In the genomic region with DNA sequence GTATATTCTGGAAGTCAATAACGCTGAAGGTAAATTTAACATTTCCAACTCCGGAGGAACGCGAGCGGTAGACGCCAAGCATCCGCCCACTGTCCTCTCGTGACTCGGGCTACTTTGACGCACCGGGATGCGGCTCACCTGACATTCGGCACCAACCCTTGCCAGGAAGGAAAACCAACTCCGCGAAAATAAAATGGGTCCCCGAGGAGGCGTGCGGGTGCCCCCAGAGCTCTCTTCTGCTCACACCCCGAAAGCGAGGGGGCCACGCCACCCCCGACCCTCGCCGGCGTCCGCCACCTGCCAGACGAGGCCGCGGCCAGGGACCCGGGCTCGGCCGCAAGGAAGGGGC, we compare ENCODE assay signal across 8 cellular contexts. TPM values are rescaled to one million over a fixed set of nuclear protein-coding genes. Genes with fewer than 3 reads are reported as not detected.
DNase-seq lines count a peak whose midpoint lies in the region; ATAC-seq and TF ChIP-seq lines count a peak whose summit lies in the region.

No MANE protein-coding gene starts in this region.

- no peak overlapping the region for H4K5ac ChIP-seq in H9 (ENCODE audit: insufficient read length, low read depth, low read length)

- H3K79me2 ChIP-seq in H9 (ENCODE audit: insufficient read depth, low read length): no peaks in the 10 kb centered on the region

- H3K23ac ChIP-seq in H9 (ENCODE audit: insufficient read length, low read depth, low read length): no peak overlapping the region

- peak; percentile 18 to 48 for ATAC-seq in activated naive CD4-positive, alpha-beta T cell treated with anti-CD3 and anti-CD28 coated beads, Interleukin-2, amount 50 U/mL, for 72 hours
- ATAC-seq in left cardiac atrium: peak; percentile 25 to 29

- no peak overlapping the region for H2BK20ac ChIP-seq in H9 (ENCODE audit: low read depth, low read length, poor library complexity, severe bottlenecking)

- WGBS in H9 (ENCODE audit: extremely low coverage, insufficient read length, low lambda C conversion rate): no CpG with 5 or more reads among the region's 32 CpGs
- under 1% methylated on average over 31 of the region's 32 CpGs for WGBS in prostate gland

- H3K18ac ChIP-seq in H9 (ENCODE audit: insufficient read length, low read depth, low read length): no peak overlapping the region

- H3K79me1 ChIP-seq in H9 (ENCODE audit: insufficient read depth, low read depth, low read length, poor library complexity, severe bottlenecking): no peaks in the 10 kb centered on the region

- H3K56ac ChIP-seq in H9 (ENCODE audit: insufficient read length, low read depth, low read length): no peak overlapping the region

- H3K36me3 ChIP-seq in NT2/D1 (ENCODE audit: insufficient read depth, insufficient read length, low read length) (no peaks in the 10 kb centered on the region), prostate gland (no peaks in the 10 kb centered on the region)

- H4K8ac ChIP-seq in H9 (replicated peaks; ENCODE audit: insufficient read length, low read depth, low read length): no peak overlapping the region

- intact Hi-C loops in Calu3 (cut with micrococcal nuclease; ENCODE audit: unreplicated experiment): loop anchor here (2.0 kb wide), 1 partner anchor 15 kb away; no protein-coding TSS in a partner anchor
- intact Hi-C loops in left cardiac atrium (cut with DNase I): no loop called here
- intact Hi-C loops in prostate gland (cut with DNase I): loop anchor here (5.0 kb wide), 1 partner anchor 57 kb away; no protein-coding TSS in a partner anchor

- TF ChIP-seq CTCF in Calu3 (IDR thresholded peaks at IDR 0.05; ENCODE audit: unreplicated experiment): no peak
- no peak for TF ChIP-seq CTCF in H9 (conservative IDR thresholded peaks at IDR 0.05)
- TF ChIP-seq CTCF in prostate gland (IDR thresholded peaks at IDR 0.05): no peak

- H3K4me3 Mint-ChIP-seq in Calu3 (ENCODE audit: low read depth, unreplicated experiment) (peak overlapping the region; percentile 67), H9 (peak overlapping the region; percentile 77 to 85)

- DNase-seq in Calu3 (peak; percentile 40), H9 (peak; percentile 31), NT2/D1 (ENCODE audit: low read depth, low spot score) (no peak), left cardiac atrium (peak; percentile 39), prostate gland (ENCODE audit: low spot score) (peak; percentile 68), NCI-H187 treated with DMSO at 0.1 percent for 48 hours (lab: John Stamatoyannopoulos, UW) (no peak), DMS153 (lab: John Stamatoyannopoulos, UW) (no peak)
- DNase-seq in activated naive CD4-positive, alpha-beta T cell treated with anti-CD3 and anti-CD28 coated beads, Interleukin-2, amount 50 U/mL, for 72 hours (ENCODE audit: low spot score in 2 of 2): peak; percentile 44 to 62

- H3K27me3 Mint-ChIP-seq in Calu3 (ENCODE audit: unreplicated experiment) (no peaks in the 10 kb centered on the region), H9 (ENCODE audit: low read depth) (peaks cover 18% of the 10 kb centered on the region)

- no peaks in the 10 kb centered on the region for H3K9me3 ChIP-seq in H9 (ENCODE audit: control insufficient read depth, low read depth, low read length)
- no peaks in the 10 kb centered on the region for H3K9me3 ChIP-seq in NT2/D1 (ENCODE audit: insufficient read depth, low read length)
- H3K9me3 ChIP-seq in prostate gland: no peaks in the 10 kb centered on the region

- H2BK120ac ChIP-seq in H9 (ENCODE audit: low read depth, low read length, poor library complexity, severe bottlenecking): no peak overlapping the region

- no peak overlapping the region for H2BK15ac ChIP-seq in H9 (ENCODE audit: low read depth, low read length)

- H3K14ac ChIP-seq in H9 (ENCODE audit: insufficient read depth, low read length): no peak overlapping the region

- H3K9me3 Mint-ChIP-seq in Calu3 (ENCODE audit: low read depth, unreplicated experiment) (no peaks in the 10 kb centered on the region), H9 (no peaks in the 10 kb centered on the region; a peak in 1 of 5 replicates)
- H3K9me3 Mint-ChIP-seq in activated naive CD4-positive, alpha-beta T cell treated with anti-CD3 and anti-CD28 coated beads, Interleukin-2, amount 50 U/mL, for 72 hours: peaks cover 0 to 4% of the 10 kb centered on the region in 2 donors

- peak overlapping the region; percentile 74 for H3K4me2 ChIP-seq in H9 (ENCODE audit: insufficient read depth, insufficient read length, low read length)

- H3K4ac ChIP-seq in H9 (ENCODE audit: low read depth, low read length): no peak overlapping the region

- no peak overlapping the region for H4K91ac ChIP-seq in H9 (ENCODE audit: insufficient read length, low read depth, low read length)

- no peak overlapping the region for H3K27ac ChIP-seq in H9 (ENCODE audit: insufficient read length, low read depth, low read length)
- peak overlapping the region; percentile 97 to 99 for H3K27ac ChIP-seq in prostate gland

- no peak overlapping the region for H2BK12ac ChIP-seq in H9 (ENCODE audit: insufficient read length, low read depth, low read length)

- peak overlapping the region; percentile 64 for H3K4me3 ChIP-seq in NT2/D1 (ENCODE audit: insufficient read length, low read depth)
- H3K4me3 ChIP-seq in prostate gland: peak overlapping the region; percentile 88 to 96

- H3K36me3 Mint-ChIP-seq in Calu3 (ENCODE audit: insufficient read depth, unreplicated experiment) (peaks cover 34% of the 10 kb centered on the region), H9 (ENCODE audit: insufficient read depth in 1 of 3, low read depth in 3 of 3) (peaks cover 0 to 3% (median 0%) of the 10 kb centered on the region in 3 experiments; a peak in 2 of 7 replicates)
- H3K36me3 Mint-ChIP-seq in activated naive CD4-positive, alpha-beta T cell treated with anti-CD3 and anti-CD28 coated beads, Interleukin-2, amount 50 U/mL, for 72 hours: peaks cover 4 to 7% of the 10 kb centered on the region in 2 donors

- no peak overlapping the region for H2AK5ac ChIP-seq in H9 (ENCODE audit: insufficient read length, low read length)

- no peaks in the 10 kb centered on the region for H3K23me2 ChIP-seq in H9 (ENCODE audit: insufficient read length, low read depth, low read length, poor library complexity, severe bottlenecking)

- H2AFZ ChIP-seq in H9 (ENCODE audit: low read length): no peak overlapping the region

- peak; percentile 42 for TF ChIP-seq POLR2A in prostate gland (IDR thresholded peaks at IDR 0.05)

- H3K4me1 Mint-ChIP-seq in Calu3 (ENCODE audit: low read depth, unreplicated experiment) (peaks cover 22% of the 10 kb centered on the region), H9 (peaks cover 11 to 12% of the 10 kb centered on the region in 2 experiments)

- H3K9ac ChIP-seq in H9 (ENCODE audit: extremely low read depth, insufficient read length, low read length) (no peak overlapping the region), NT2/D1 (ENCODE audit: insufficient read length, low read depth) (peak overlapping the region; percentile 81)

- no peaks in the 10 kb centered on the region; the same call in 1 of the 2 replicates for H3K4me1 ChIP-seq in H9 (ENCODE audit: insufficient read depth, low read length)
- H3K4me1 ChIP-seq in NT2/D1 (ENCODE audit: insufficient read depth, insufficient read length): peaks cover 4% of the 10 kb centered on the region
- H3K4me1 ChIP-seq in prostate gland (replicated peaks): no peaks in the 10 kb centered on the region

- H3K27me3 ChIP-seq in H9 (ENCODE audit: insufficient read depth, low read length) (no peaks in the 10 kb centered on the region), NT2/D1 (ENCODE audit: insufficient read depth, insufficient read length) (peaks cover 18% of the 10 kb centered on the region), prostate gland (replicated peaks; ENCODE audit: insufficient read depth) (no peaks in the 10 kb centered on the region)

- H4K20me1 ChIP-seq in H9 (ENCODE audit: control insufficient read depth, insufficient read depth, insufficient read length): no peaks in the 10 kb centered on the region

- no peak overlapping the region for H2BK5ac ChIP-seq in H9 (ENCODE audit: insufficient read length, low read length)

- CTCF ChIA-PET in Calu3 (lab: Charles Lee): interaction anchor here (2.1 kb wide), 1 partner anchor 9 kb away, joined by 7 read pairs; no protein-coding TSS in a partner anchor

- BruUV-seq in Calu3 (replicated peaks; lab: Mats Ljungman, UMichigan): no TSS peak

- no peak overlapping the region for H3T11ph ChIP-seq in H9 (ENCODE audit: low read length)

- peak overlapping the region; percentile 25 for H3K27ac Mint-ChIP-seq in Calu3 (ENCODE audit: unreplicated experiment)
- H3K27ac Mint-ChIP-seq in H9: no peak overlapping the region
- peak overlapping the region; percentile 89 for H3K27ac Mint-ChIP-seq in activated naive CD4-positive, alpha-beta T cell treated with anti-CD3 and anti-CD28 coated beads, Interleukin-2, amount 50 U/mL, for 72 hours

RNA-seq across cellular contexts. Expression of gene ITSN2, which starts 0.7 kb away (rescaled TPM):
- total RNA-seq in Calu3 (2022) (44.3 and 45.4 TPM in 2 replicates), H9 (2021) (17.0 and 17.1 TPM in 2 replicates), left cardiac atrium (10 to 100 TPM; 35.8 to 41.1 TPM), prostate gland (10 to 100 TPM; 42.8 to 45.7 TPM)
- 10 to 100 TPM; 48.7 to 51.2 TPM for total RNA-seq in activated naive CD4-positive, alpha-beta T cell treated with anti-CD3 and anti-CD28 coated beads, Interleukin-2, amount 50 U/mL, for 72 hours

Comparison
In these comparisons a context has a peak if more than half of its experiments do, and no peak if none do; other contexts are left out.
1. DNase-seq: peak in Calu3 (single experiment), H9 (single experiment), activated naive CD4-positive, alpha-beta T cell treated with anti-CD3 and anti-CD28 coated beads, Interleukin-2, amount 50 U/mL, for 72 hours (2 of 2), left cardiac atrium (single experiment) and prostate gland (single experiment); none in NT2/D1 (single experiment), NCI-H187 treated with DMSO at 0.1 percent for 48 hours (single experiment) and DMS153 (single experiment).
2. H3K27ac Mint-ChIP-seq: peak in Calu3 (single experiment) and activated naive CD4-positive, alpha-beta T cell treated with anti-CD3 and anti-CD28 coated beads, Interleukin-2, amount 50 U/mL, for 72 hours (2 of 2); none in H9 (0 of 3).
3. intact Hi-C loops: an anchor here in Calu3 (2.0 kb wide) and prostate gland (5.0 kb wide); none called in left cardiac atrium.